In the genomic region with DNA sequence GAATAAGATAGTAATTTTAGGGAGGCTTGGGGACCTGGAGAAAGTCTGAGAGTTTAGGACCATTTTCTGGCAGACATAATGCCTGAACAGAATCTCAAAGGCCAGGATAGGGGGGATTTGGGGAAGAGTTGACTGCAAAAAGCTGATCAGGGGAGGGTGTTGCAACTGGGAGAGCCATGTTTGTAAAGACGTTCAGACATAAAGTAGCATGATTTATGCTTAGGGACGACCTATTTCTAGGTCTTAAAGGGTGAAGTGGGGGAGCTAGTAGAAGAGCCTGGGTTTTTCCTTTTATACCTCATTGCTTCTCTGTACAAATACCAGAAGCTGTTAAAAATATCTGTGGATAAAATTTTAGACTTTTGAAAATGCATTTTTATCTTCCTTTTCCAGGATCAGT, we compare ENCODE assay signal across 18 cellular contexts. TPM values are rescaled to one million over a fixed set of nuclear protein-coding genes. Genes with fewer than 3 reads are reported as not detected.
DNase-seq lines count a peak whose midpoint lies in the region; ATAC-seq and TF ChIP-seq lines count a peak whose summit lies in the region.
"Had no signal": no experiment of that assay in that cellular context is flagged by ENCODE, and none has a peak within 500 bp of the region (broad histone marks: within the 10 kb centered on the region; RNA-seq: fewer than 3 reads in every experiment).

No MANE protein-coding gene starts in this region.

- POLR2A ChIA-PET in WTC11 (lab: Charles Lee) = no interaction called here

- H3K56ac ChIP-seq in H9 (ENCODE audit: insufficient read length, low read depth, low read length) = no peak overlapping the region

- no peak overlapping the region for H3K18ac ChIP-seq in H9 (ENCODE audit: insufficient read length, low read depth, low read length)

- CTCF ChIA-PET in WTC11 (lab: Charles Lee) = interaction anchor here (1.7 kb wide), 1 partner anchor 194 kb away, joined by 5 read pairs; no protein-coding TSS in a partner anchor

- H3K27ac ChIP-seq in H9 (ENCODE audit: insufficient read length, low read depth, low read length) = no peak overlapping the region
- H3K27ac ChIP-seq: BLaER1 treated with 17β-estradiol and CSF1 and Interleukin-3, amounts not matched to agents 10 nM and 100 nM; GM23248 had no signal

- no peak overlapping the region for H4K8ac ChIP-seq in H9 (replicated peaks; ENCODE audit: insufficient read length, low read depth, low read length)

- no peaks in the 10 kb centered on the region for H3K23me2 ChIP-seq in H9 (ENCODE audit: insufficient read length, low read depth, low read length, poor library complexity, severe bottlenecking)

- no peak overlapping the region for H2BK120ac ChIP-seq in H9 (ENCODE audit: low read depth, low read length, poor library complexity, severe bottlenecking)

- DNase-seq in H9 (no peak), WTC11 (ENCODE audit: low spot score) (no peak), glutamatergic neuron (no peak), nephron progenitor cell (no peak), hypothalamus (lab: John Stamatoyannopoulos, UW) (no peak), DMS153 treated with DMSO at 0.1 percent for 48 hours (lab: John Stamatoyannopoulos, UW; ENCODE audit: unreplicated experiment) (no peak), NCI-H446 (lab: John Stamatoyannopoulos, UW) (no peak)
- DNase-seq in stimulated activated CD4-positive, alpha-beta T cell treated with anti-CD3 and anti-CD28 coated beads, Interleukin-4, amount 100 ng/mL, for 24 hours = no peak
- DNase-seq: ACHN, Calu3, DMS 273 treated with DMSO at 0.1 percent for 48 hours, DMS79, GM23248, H7, IMR-90 had no signal

- peak overlapping the region in 2 of 3 experiments; percentile 73 to 87; a peak in 5 of 7 replicates for H3K27ac Mint-ChIP-seq in H9
- peak overlapping the region; percentile 46 for H3K27ac Mint-ChIP-seq in WTC11
- peak overlapping the region; percentile 21 for H3K27ac Mint-ChIP-seq in glutamatergic neuron (ENCODE audit: unreplicated experiment)
- H3K27ac Mint-ChIP-seq in nephron progenitor cell = peak overlapping the region; percentile 90
- H3K27ac Mint-ChIP-seq: CD4-positive, CD25-positive, alpha-beta regulatory T cell had no signal

- H2BK5ac ChIP-seq in H9 (ENCODE audit: insufficient read length, low read length) = no peak overlapping the region

- ATAC-seq in WTC11 = no peak
- ATAC-seq: GM12878 had no signal

- no peak overlapping the region for H3K14ac ChIP-seq in H9 (ENCODE audit: insufficient read depth, low read length)

- no peak overlapping the region for H2AFZ ChIP-seq in H9 (ENCODE audit: low read length)
- H2AFZ ChIP-seq: GM23248 had no signal

- H3K4me1 ChIP-seq in H9 (ENCODE audit: insufficient read depth, low read length) = peaks cover 4% of the 10 kb centered on the region

- WGBS in H9 (ENCODE audit: extremely low coverage, insufficient read length, low lambda C conversion rate) = no CpG with 5 or more reads among the region's 2 CpGs

- H2BK15ac ChIP-seq in H9 (ENCODE audit: low read depth, low read length) = no peak overlapping the region

- H4K20me1 ChIP-seq in H9 (ENCODE audit: control insufficient read depth, insufficient read depth, insufficient read length) = peaks cover 2% of the 10 kb centered on the region

- H3K79me1 ChIP-seq in H9 (ENCODE audit: insufficient read depth, low read depth, low read length, poor library complexity, severe bottlenecking) = peaks cover 2% of the 10 kb centered on the region

- H3K27me3 ChIP-seq in H9 (ENCODE audit: insufficient read depth, low read length) = no peaks in the 10 kb centered on the region; the same call in 1 of the 2 replicates
- H3K27me3 ChIP-seq: BLaER1 treated with 17β-estradiol and CSF1 and Interleukin-3, amounts not matched to agents 10 nM and 100 nM had no signal

- no peak overlapping the region for H4K5ac ChIP-seq in H9 (ENCODE audit: insufficient read length, low read depth, low read length)

- peaks cover 29% of the 10 kb centered on the region; the same call in 1 of the 2 replicates for H3K79me2 ChIP-seq in H9 (ENCODE audit: insufficient read depth, low read length)

- no peak overlapping the region for H3K9ac ChIP-seq in H9 (ENCODE audit: extremely low read depth, insufficient read length, low read length)
- H3K9ac ChIP-seq: BLaER1 treated with 17β-estradiol and CSF1 and Interleukin-3, amounts not matched to agents 10 nM and 100 nM; GM23248 had no signal

- no peak overlapping the region for H3K23ac ChIP-seq in H9 (ENCODE audit: insufficient read length, low read depth, low read length)

- H3K36me3 Mint-ChIP-seq in H9 (ENCODE audit: insufficient read depth in 1 of 3, low read depth in 3 of 3) (peaks cover 21 to 46% (median 33%) of the 10 kb centered on the region in 3 experiments), WTC11 (peaks cover 15% of the 10 kb centered on the region), glutamatergic neuron (ENCODE audit: unreplicated experiment) (no peaks in the 10 kb centered on the region), nephron progenitor cell (ENCODE audit: low read depth) (peaks cover 77% of the 10 kb centered on the region)
- H3K36me3 Mint-ChIP-seq: CD4-positive, CD25-positive, alpha-beta regulatory T cell had no signal

- no peak overlapping the region for H3T11ph ChIP-seq in H9 (ENCODE audit: low read length)

- H3K9me3 Mint-ChIP-seq in H9 (peaks cover 0 to 2% of the 10 kb centered on the region in 2 experiments; a peak in 2 of 5 replicates), WTC11 (peaks cover 8% of the 10 kb centered on the region), glutamatergic neuron (ENCODE audit: unreplicated experiment) (peaks cover 8% of the 10 kb centered on the region), nephron progenitor cell (peaks cover 24% of the 10 kb centered on the region)

- H3K9me3 ChIP-seq in H9 (ENCODE audit: control insufficient read depth, low read depth, low read length) = no peaks in the 10 kb centered on the region

- no peaks in the 10 kb centered on the region for H3K27me3 Mint-ChIP-seq in H9 (ENCODE audit: low read depth)
- no peaks in the 10 kb centered on the region for H3K27me3 Mint-ChIP-seq in WTC11 (ENCODE audit: low read depth)
- peaks cover 2% of the 10 kb centered on the region for H3K27me3 Mint-ChIP-seq in glutamatergic neuron (ENCODE audit: unreplicated experiment)
- no peaks in the 10 kb centered on the region for H3K27me3 Mint-ChIP-seq in nephron progenitor cell (ENCODE audit: low read depth, poor library complexity)

- TF ChIP-seq CTCF in H9 (conservative IDR thresholded peaks at IDR 0.05) (no peak), WTC11 (IDR thresholded peaks at IDR 0.05) (no peak), glutamatergic neuron (IDR thresholded peaks at IDR 0.05; ENCODE audit: partially characterized antibody, unreplicated experiment) (no peak), nephron progenitor cell (IDR thresholded peaks at IDR 0.05) (no peak)

- no peak overlapping the region for H3K4me2 ChIP-seq in H9 (ENCODE audit: insufficient read depth, insufficient read length, low read length)
- H3K4me2 ChIP-seq: BLaER1 treated with 17β-estradiol and CSF1 and Interleukin-3, amounts not matched to agents 10 nM and 100 nM had no signal

- H3K4me3 Mint-ChIP-seq in H9 (no peak overlapping the region), WTC11 (no peak overlapping the region), glutamatergic neuron (ENCODE audit: unreplicated experiment) (no peak overlapping the region), nephron progenitor cell (no peak overlapping the region)
- H3K4me3 Mint-ChIP-seq: CD4-positive, CD25-positive, alpha-beta regulatory T cell had no signal

- H3K4ac ChIP-seq in H9 (ENCODE audit: low read depth, low read length) = no peak overlapping the region

- H2AK5ac ChIP-seq in H9 (ENCODE audit: insufficient read length, low read length) = no peak overlapping the region

- H2BK12ac ChIP-seq in H9 (ENCODE audit: insufficient read length, low read depth, low read length) = no peak overlapping the region

- H3K4me1 Mint-ChIP-seq in H9 (peaks cover 33 to 35% of the 10 kb centered on the region in 2 experiments), WTC11 (peaks cover 39% of the 10 kb centered on the region), glutamatergic neuron (ENCODE audit: low read depth, unreplicated experiment) (peaks cover 18% of the 10 kb centered on the region), nephron progenitor cell (peaks cover 14% of the 10 kb centered on the region)

- no peak overlapping the region for H2BK20ac ChIP-seq in H9 (ENCODE audit: low read depth, low read length, poor library complexity, severe bottlenecking)

- no peak overlapping the region for H4K91ac ChIP-seq in H9 (ENCODE audit: insufficient read length, low read depth, low read length)

TF ChIP-seq in WTC11, 78 proteins besides CTCF, POLR2A, EP300 and RAD21 (continues in another document):
- TF ChIP-seq, protein P1, sequence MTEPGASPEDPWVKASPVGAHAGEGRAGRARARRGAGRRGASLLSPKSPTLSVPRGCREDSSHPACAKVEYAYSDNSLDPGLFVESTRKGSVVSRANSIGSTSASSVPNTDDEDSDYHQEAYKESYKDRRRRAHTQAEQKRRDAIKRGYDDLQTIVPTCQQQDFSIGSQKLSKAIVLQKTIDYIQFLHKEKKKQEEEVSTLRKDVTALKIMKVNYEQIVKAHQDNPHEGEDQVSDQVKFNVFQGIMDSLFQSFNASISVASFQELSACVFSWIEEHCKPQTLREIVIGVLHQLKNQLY (CRISPR knock-in tag; IDR thresholded peaks at IDR 0.05) = no peak
- TF ChIP-seq, protein P2, sequence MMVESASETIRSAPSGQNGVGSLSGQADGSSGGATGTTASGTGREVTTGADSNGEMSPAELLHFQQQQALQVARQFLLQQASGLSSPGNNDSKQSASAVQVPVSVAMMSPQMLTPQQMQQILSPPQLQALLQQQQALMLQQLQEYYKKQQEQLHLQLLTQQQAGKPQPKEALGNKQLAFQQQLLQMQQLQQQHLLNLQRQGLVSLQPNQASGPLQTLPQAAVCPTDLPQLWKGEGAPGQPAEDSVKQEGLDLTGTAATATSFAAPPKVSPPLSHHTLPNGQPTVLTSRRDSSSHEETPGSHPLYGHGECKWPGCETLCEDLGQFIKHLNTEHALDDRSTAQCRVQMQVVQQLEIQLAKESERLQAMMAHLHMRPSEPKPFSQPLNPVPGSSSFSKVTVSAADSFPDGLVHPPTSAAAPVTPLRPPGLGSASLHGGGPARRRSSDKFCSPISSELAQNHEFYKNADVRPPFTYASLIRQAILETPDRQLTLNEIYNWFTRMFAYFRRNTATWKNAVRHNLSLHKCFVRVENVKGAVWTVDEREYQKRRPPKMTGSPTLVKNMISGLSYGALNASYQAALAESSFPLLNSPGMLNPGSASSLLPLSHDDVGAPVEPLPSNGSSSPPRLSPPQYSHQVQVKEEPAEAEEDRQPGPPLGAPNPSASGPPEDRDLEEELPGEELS (CRISPR knock-in tag; IDR thresholded peaks at IDR 0.05) = no peak

RNA-seq across cellular contexts. Expression of a gene that starts 51.2 kb away (rescaled TPM):
- 115 and 119 TPM in 2 replicates for total RNA-seq in H9 (2021)
- 79.1 to 81.8 TPM (median 79.6 TPM) in 3 replicates for total RNA-seq in WTC11 (2021)
- total RNA-seq in glutamatergic neuron (ENCODE audit: unreplicated experiment) = 251 TPM

Comparison
In these comparisons a context has a peak if more than half of its experiments do, and no peak if none do; other contexts are left out.
1. H3K27ac Mint-ChIP-seq: peak in every context shown above with its lines; median percentile 90 in nephron progenitor cell; 80 in H9; 46 in WTC11; 21 in glutamatergic neuron.